ENCODE assay signal across 17 cellular contexts in the genomic region with DNA sequence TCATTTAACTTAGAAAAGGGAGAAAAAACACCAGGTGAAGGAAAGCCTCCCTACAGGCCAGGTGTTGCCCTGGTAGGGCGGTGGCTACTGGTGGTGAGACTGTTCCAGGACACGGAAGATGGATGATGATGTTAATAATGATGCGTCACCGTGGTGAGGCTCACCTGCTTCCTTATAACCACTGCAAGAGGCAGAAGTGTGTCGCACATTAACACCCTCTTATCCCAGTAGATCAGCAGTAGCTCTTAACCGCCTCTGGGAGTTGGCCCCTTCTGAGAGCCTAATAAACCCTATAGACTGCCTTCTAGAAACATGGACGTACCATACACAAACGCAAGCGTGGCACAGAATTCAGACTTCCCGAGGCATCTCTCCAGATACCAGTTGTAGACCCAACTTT. TPM values are rescaled to one million over a fixed set of nuclear protein-coding genes. Genes with fewer than 3 reads are reported as not detected.
A peak's percentile ranks its signal among the peaks of the same experiment; 100 is the strongest.
DNase-seq lines count a peak whose midpoint lies in the region; ATAC-seq and TF ChIP-seq lines count a peak whose summit lies in the region.
"Had no signal": no experiment of that assay in that cellular context is flagged by ENCODE, and none has a peak within 500 bp of the region (broad histone marks: within the 10 kb centered on the region; RNA-seq: fewer than 3 reads in every experiment).

No MANE protein-coding gene starts in this region.

- no peak overlapping the region for H3K4me3 Mint-ChIP-seq in natural killer cell
- no peak overlapping the region for H3K4me3 Mint-ChIP-seq in natural killer cell treated with Interleukin-12 subunit alpha and Interleukin-12 subunit beta and Interleukin-15 and Interleukin-18, amount 100 ng/mL, for 72 hours
- no peak overlapping the region for H3K4me3 Mint-ChIP-seq in activated T-helper 17 cell treated with anti-CD3 and anti-CD28 coated beads, Interleukin-2, amount 50 U/mL, for 72 hours
- H3K4me3 Mint-ChIP-seq: activated naive CD4-positive, alpha-beta T cell treated with anti-CD3 and anti-CD28 coated beads, Interleukin-2, amount 10 ng/mL, durations not matched to agents 7 days and 5 days; effector memory CD8-positive, alpha-beta T cell had no signal

- H3K36me3 Mint-ChIP-seq in natural killer cell = no peaks in the 10 kb centered on the region
- peaks cover 5% of the 10 kb centered on the region for H3K36me3 Mint-ChIP-seq in natural killer cell treated with Interleukin-12 subunit alpha and Interleukin-12 subunit beta and Interleukin-15 and Interleukin-18, amount 100 ng/mL, for 72 hours
- H3K36me3 Mint-ChIP-seq in activated T-helper 17 cell treated with anti-CD3 and anti-CD28 coated beads, Interleukin-2, amount 50 U/mL, for 72 hours (ENCODE audit: low read depth) = peaks cover 88% of the 10 kb centered on the region

- DNase-seq in natural killer cell = no peak
- DNase-seq in natural killer cell treated with Interleukin-12 subunit alpha and Interleukin-12 subunit beta and Interleukin-15 and Interleukin-18, amount 100 ng/mL, for 72 hours (ENCODE audit: low spot score) = no peak
- DNase-seq in left colon = peak; percentile 65 to 85
- no peak for DNase-seq in SHP77 treated with DMSO at 0.1 percent for 48 hours (lab: John Stamatoyannopoulos, UW)
- DNase-seq in NOMO-1 (lab: John Stamatoyannopoulos, UW; ENCODE audit: unreplicated experiment in 2 of 2) = no peak
- DNase-seq in HK-2 (ENCODE audit: unreplicated experiment) = no peak
- DNase-seq: activated naive CD4-positive, alpha-beta T cell treated with anti-CD3 and anti-CD28 coated beads, Interleukin-2, amount 10 ng/mL, durations not matched to agents 7 days and 5 days; effector memory CD8-positive, alpha-beta T cell; foreskin melanocyte; MM.1S; NCI-H2171 had no signal

- ATAC-seq in natural killer cell (peak in 1 of 3 donors; percentile 49), left colon (peak; percentile 97), HG02588 (IDR thresholded peaks at IDR 0.05; ENCODE audit: unreplicated experiment) (no peak)
- ATAC-seq in natural killer cell treated with Interleukin-12 subunit alpha and Interleukin-12 subunit beta and Interleukin-15 and Interleukin-18, amount 100 ng/mL, for 72 hours = no peak
- ATAC-seq in activated T-helper 17 cell treated with anti-CD3 and anti-CD28 coated beads, Interleukin-2, amount 50 U/mL, for 72 hours (replicated peaks) = no peak
- ATAC-seq: effector memory CD8-positive, alpha-beta T cell had no signal

- intact Hi-C loops in natural killer cell (cut with micrococcal nuclease) (no loop called here), left colon (cut with DNase I, micrococcal nuclease) (no loop called here)

- H3K27ac Mint-ChIP-seq in natural killer cell = peak overlapping the region; percentile 63 to 73
- no peak overlapping the region for H3K27ac Mint-ChIP-seq in natural killer cell treated with Interleukin-12 subunit alpha and Interleukin-12 subunit beta and Interleukin-15 and Interleukin-18, amount 100 ng/mL, for 72 hours
- H3K27ac Mint-ChIP-seq in activated T-helper 17 cell treated with anti-CD3 and anti-CD28 coated beads, Interleukin-2, amount 50 U/mL, for 72 hours = peak overlapping the region; percentile 77
- H3K27ac Mint-ChIP-seq: activated naive CD4-positive, alpha-beta T cell treated with anti-CD3 and anti-CD28 coated beads, Interleukin-2, amount 10 ng/mL, durations not matched to agents 7 days and 5 days had no signal

- H3K9me3 Mint-ChIP-seq in natural killer cell = no peaks in the 10 kb centered on the region
- no peaks in the 10 kb centered on the region for H3K9me3 Mint-ChIP-seq in natural killer cell treated with Interleukin-12 subunit alpha and Interleukin-12 subunit beta and Interleukin-15 and Interleukin-18, amount 100 ng/mL, for 72 hours
- no peaks in the 10 kb centered on the region for H3K9me3 Mint-ChIP-seq in activated T-helper 17 cell treated with anti-CD3 and anti-CD28 coated beads, Interleukin-2, amount 50 U/mL, for 72 hours
- H3K9me3 Mint-ChIP-seq: activated naive CD4-positive, alpha-beta T cell treated with anti-CD3 and anti-CD28 coated beads, Interleukin-2, amount 10 ng/mL, durations not matched to agents 7 days and 5 days; effector memory CD8-positive, alpha-beta T cell had no signal

- H3K27me3 Mint-ChIP-seq in natural killer cell (ENCODE audit: low read depth in 2 of 2) = no peaks in the 10 kb centered on the region
- H3K27me3 Mint-ChIP-seq in natural killer cell treated with Interleukin-12 subunit alpha and Interleukin-12 subunit beta and Interleukin-15 and Interleukin-18, amount 100 ng/mL, for 72 hours = no peaks in the 10 kb centered on the region
- H3K27me3 Mint-ChIP-seq in activated T-helper 17 cell treated with anti-CD3 and anti-CD28 coated beads, Interleukin-2, amount 50 U/mL, for 72 hours = no peaks in the 10 kb centered on the region
- H3K27me3 Mint-ChIP-seq: activated naive CD4-positive, alpha-beta T cell treated with anti-CD3 and anti-CD28 coated beads, Interleukin-2, amount 10 ng/mL, durations not matched to agents 7 days and 5 days; effector memory CD8-positive, alpha-beta T cell had no signal

- peaks cover 31 to 33% of the 10 kb centered on the region in 2 donors for H3K4me1 Mint-ChIP-seq in natural killer cell
- peaks cover 19 to 21% of the 10 kb centered on the region in 2 donors for H3K4me1 Mint-ChIP-seq in natural killer cell treated with Interleukin-12 subunit alpha and Interleukin-12 subunit beta and Interleukin-15 and Interleukin-18, amount 100 ng/mL, for 72 hours (ENCODE audit: low read depth in 2 of 2)
- peaks cover 11% of the 10 kb centered on the region for H3K4me1 Mint-ChIP-seq in activated T-helper 17 cell treated with anti-CD3 and anti-CD28 coated beads, Interleukin-2, amount 50 U/mL, for 72 hours

- TF ChIP-seq CTCF in natural killer cell (IDR thresholded peaks at IDR 0.05) = no peak

RNA-seq across cellular contexts. Expression of a gene that starts 7.8 kb away (rescaled TPM):
- total RNA-seq in natural killer cell = 10 to 100 TPM; 45.8 to 62.2 (median 55.6) TPM
- 10 to 100 TPM; 67.0 to 94.4 TPM for total RNA-seq in natural killer cell treated with Interleukin-12 subunit alpha and Interleukin-12 subunit beta and Interleukin-15 and Interleukin-18, amount 100 ng/mL, for 72 hours
- 10 to 100 TPM; 41.4 to 62.2 TPM for total RNA-seq in activated T-helper 17 cell treated with anti-CD3 and anti-CD28 coated beads, Interleukin-2, amount 50 U/mL, for 72 hours
- total RNA-seq in left colon = 10 to 100 TPM; 64.8 to 65.9 TPM

RNA-seq across cellular contexts. Expression of a gene that starts 10.5 kb away (rescaled TPM):
- total RNA-seq in natural killer cell = 10 to 100 TPM; 44.3 to 57.4 (median 45.1) TPM
- total RNA-seq in natural killer cell treated with Interleukin-12 subunit alpha and Interleukin-12 subunit beta and Interleukin-15 and Interleukin-18, amount 100 ng/mL, for 72 hours = 10 to 100 TPM; 25.4 to 50.4 TPM
- total RNA-seq in activated T-helper 17 cell treated with anti-CD3 and anti-CD28 coated beads, Interleukin-2, amount 50 U/mL, for 72 hours = 10 to 100 TPM; 28.0 to 46.3 TPM
- 10 to 100 TPM; 24.3 to 29.8 TPM for total RNA-seq in left colon

RNA-seq across cellular contexts. Expression of a gene that starts 53.6 kb away (rescaled TPM):
- total RNA-seq in natural killer cell (not detected), left colon (10 to 100 TPM; 39.1 to 56.7 TPM)
- total RNA-seq in natural killer cell treated with Interleukin-12 subunit alpha and Interleukin-12 subunit beta and Interleukin-15 and Interleukin-18, amount 100 ng/mL, for 72 hours = not detected
- total RNA-seq in activated T-helper 17 cell treated with anti-CD3 and anti-CD28 coated beads, Interleukin-2, amount 50 U/mL, for 72 hours = not detected
- total RNA-seq: cardiac muscle cell, HT1080, SK-MEL-5, thoracic aorta had no signal

Comparison
In these comparisons a context has a peak if more than half of its experiments do, and no peak if none do; other contexts are left out.
1. H3K27ac Mint-ChIP-seq: peak in natural killer cell (2 of 2) and activated T-helper 17 cell treated with anti-CD3 and anti-CD28 coated beads, Interleukin-2, amount 50 U/mL, for 72 hours (single experiment); none in natural killer cell treated with Interleukin-12 subunit alpha and Interleukin-12 subunit beta and Interleukin-15 and Interleukin-18, amount 100 ng/mL, for 72 hours (0 of 2).
2. DNase-seq: peak in left colon (2 of 2); none in natural killer cell (single experiment), natural killer cell treated with Interleukin-12 subunit alpha and Interleukin-12 subunit beta and Interleukin-15 and Interleukin-18, amount 100 ng/mL, for 72 hours (single experiment), SHP77 treated with DMSO at 0.1 percent for 48 hours (single experiment), NOMO-1 (0 of 2) and HK-2 (single experiment).
3. RNA of a gene that starts 53.6 kb away (total RNA-seq): 39.1 to 56.7 TPM in left colon; not detected in natural killer cell, not detected in natural killer cell treated with Interleukin-12 subunit alpha and Interleukin-12 subunit beta and Interleukin-15 and Interleukin-18, amount 100 ng/mL, for 72 hours and not detected in activated T-helper 17 cell treated with anti-CD3 and anti-CD28 coated beads, Interleukin-2, amount 50 U/mL, for 72 hours; every median in the first group is over 10 times any median in the second.